In the genomic region with DNA sequence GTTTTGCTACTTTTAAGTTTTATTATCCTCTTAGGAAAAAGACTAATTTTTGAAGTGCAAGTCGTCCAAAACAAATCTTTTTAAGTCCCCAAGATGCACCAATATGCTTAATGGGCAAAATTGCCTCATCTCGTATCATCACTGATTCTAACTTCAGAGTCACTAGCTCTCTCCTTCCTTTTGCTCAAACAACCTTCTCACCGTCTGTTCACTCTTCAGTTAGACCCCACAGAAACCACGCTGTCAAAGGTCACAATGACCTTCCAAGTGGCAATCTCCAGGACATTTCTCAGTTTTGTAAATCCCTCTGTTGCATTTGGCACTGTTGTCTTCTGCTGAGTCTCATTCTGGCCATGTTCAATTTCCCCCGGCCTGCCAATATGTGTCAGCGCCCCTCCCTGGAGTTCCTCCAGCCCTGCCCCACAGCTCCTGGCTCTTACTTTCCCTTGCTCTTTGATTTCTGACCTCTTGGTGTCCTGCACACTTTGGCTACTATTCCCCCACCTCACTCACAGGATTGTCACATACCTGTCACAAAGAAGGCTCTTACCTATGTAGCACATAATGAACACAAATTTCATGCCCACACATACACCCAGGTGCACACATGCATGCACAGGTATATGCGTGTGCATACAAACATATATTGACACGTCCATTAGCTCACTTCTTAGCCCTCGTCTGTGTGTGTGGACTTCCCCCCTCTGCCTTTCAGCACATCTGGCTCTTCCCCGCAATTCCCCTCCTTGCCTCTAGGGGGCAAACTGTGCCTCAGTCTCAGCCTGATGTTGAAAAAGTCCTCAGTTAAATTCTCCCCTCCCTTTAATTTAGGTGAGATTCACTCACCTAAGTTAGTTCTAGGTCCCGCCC, we compare ENCODE assay signal across 8 cellular contexts.
DNase-seq lines count a peak whose midpoint lies in the region; ATAC-seq and TF ChIP-seq lines count a peak whose summit lies in the region.

No MANE protein-coding gene starts in this region.

- no peak overlapping the region for H3K4me3 ChIP-seq in GM06990 (replicated peaks; ENCODE audit: low read depth, low read length)
- H3K4me3 ChIP-seq in LNCaP clone FGC (ENCODE audit: low read depth, low read length), result no peak overlapping the region
- H3K4me3 ChIP-seq in upper lobe of right lung, result no peak overlapping the region

- ATAC-seq in GM21786 (IDR thresholded peaks at IDR 0.05; ENCODE audit: unreplicated experiment), result peak; percentile 77
- peak; percentile 77 for ATAC-seq in effector memory CD8-positive, alpha-beta T cell (replicated peaks)
- ATAC-seq in upper lobe of right lung, result peak; percentile 84

- DNase-seq in GM06990 (ENCODE audit: extremely low read depth, insufficient read length) (peak; percentile 13), LNCaP clone FGC (ENCODE audit: low read depth) (no peak), neural crest cell (ENCODE audit: low read depth, low spot score) (peak; percentile 44), upper lobe of right lung (no peak), NCI-H526 treated with DMSO at 0.1 percent for 48 hours (lab: John Stamatoyannopoulos, UW) (no peak)
- DNase-seq in activated CD4-positive, alpha-beta T cell treated with anti-CD3 and anti-CD28 coated beads, Interleukin-2, amount 10 ng/mL, durations not matched to agents 24 days and 14 days, result peak; percentile 86
- peak; percentile 52 to 55 (median 53) for DNase-seq in effector memory CD8-positive, alpha-beta T cell

- no peak overlapping the region for H3K4me3 Mint-ChIP-seq in activated CD4-positive, alpha-beta T cell treated with anti-CD3 and anti-CD28 coated beads, Interleukin-2, amount 10 ng/mL, durations not matched to agents 24 days and 14 days
- H3K4me3 Mint-ChIP-seq in effector memory CD8-positive, alpha-beta T cell, result no peak overlapping the region
- H3K4me3 Mint-ChIP-seq in neural crest cell, result no peak overlapping the region

- H3K27me3 Mint-ChIP-seq in activated CD4-positive, alpha-beta T cell treated with anti-CD3 and anti-CD28 coated beads, Interleukin-2, amount 10 ng/mL, durations not matched to agents 24 days and 14 days, result peaks cover 3% of the 10 kb centered on the region
- no peaks in the 10 kb centered on the region for H3K27me3 Mint-ChIP-seq in effector memory CD8-positive, alpha-beta T cell
- H3K27me3 Mint-ChIP-seq in neural crest cell (ENCODE audit: low read depth), result no peaks in the 10 kb centered on the region

- TF ChIP-seq CTCF in GM06990 (IDR thresholded peaks at IDR 0.05; ENCODE audit: insufficient read depth, low read length, poor library complexity, severe bottlenecking) (peak; percentile 95), LNCaP clone FGC (IDR thresholded peaks at IDR 0.05; ENCODE audit: control insufficient read depth, extremely low read depth, insufficient read depth) (peak; percentile 79), neural crest cell (conservative IDR thresholded peaks at IDR 0.05) (peak; percentile 76), upper lobe of right lung (IDR thresholded peaks at IDR 0.05) (peak; percentile 89)

- H3K4me1 ChIP-seq in upper lobe of right lung, result no peaks in the 10 kb centered on the region

- no peaks in the 10 kb centered on the region for H3K9me3 Mint-ChIP-seq in activated CD4-positive, alpha-beta T cell treated with anti-CD3 and anti-CD28 coated beads, Interleukin-2, amount 10 ng/mL, durations not matched to agents 24 days and 14 days
- H3K9me3 Mint-ChIP-seq in effector memory CD8-positive, alpha-beta T cell, result no peaks in the 10 kb centered on the region
- H3K9me3 Mint-ChIP-seq in neural crest cell, result no peaks in the 10 kb centered on the region

- no peaks in the 10 kb centered on the region for H3K36me3 Mint-ChIP-seq in activated CD4-positive, alpha-beta T cell treated with anti-CD3 and anti-CD28 coated beads, Interleukin-2, amount 10 ng/mL, durations not matched to agents 24 days and 14 days (ENCODE audit: low read depth)
- no peaks in the 10 kb centered on the region for H3K36me3 Mint-ChIP-seq in effector memory CD8-positive, alpha-beta T cell (ENCODE audit: insufficient read depth)
- no peaks in the 10 kb centered on the region for H3K36me3 Mint-ChIP-seq in neural crest cell (ENCODE audit: low read depth)

- H3K27me3 ChIP-seq in GM06990 (replicated peaks; ENCODE audit: control insufficient read depth, insufficient read depth, low read length) (no peaks in the 10 kb centered on the region), upper lobe of right lung (no peaks in the 10 kb centered on the region)

- H3K36me3 ChIP-seq in GM06990 (ENCODE audit: control insufficient read depth, insufficient read depth, low read length) (no peaks in the 10 kb centered on the region), upper lobe of right lung (no peaks in the 10 kb centered on the region)

- H3K27ac Mint-ChIP-seq in activated CD4-positive, alpha-beta T cell treated with anti-CD3 and anti-CD28 coated beads, Interleukin-2, amount 10 ng/mL, durations not matched to agents 24 days and 14 days, result no peak overlapping the region
- H3K27ac Mint-ChIP-seq in effector memory CD8-positive, alpha-beta T cell, result no peak overlapping the region
- H3K27ac Mint-ChIP-seq in neural crest cell (ENCODE audit: unreplicated experiment), result no peak overlapping the region

- intact Hi-C loops in activated CD4-positive, alpha-beta T cell treated with anti-CD3 and anti-CD28 coated beads, Interleukin-2, amount 10 ng/mL, durations not matched to agents 24 days and 14 days (cut with micrococcal nuclease), result loop anchor here (1.0 kb wide), 1 partner anchor 359 kb away; no protein-coding TSS in a partner anchor
- intact Hi-C loops in upper lobe of right lung (cut with DNase I), result no loop called here

- H3K27ac ChIP-seq in upper lobe of right lung, result no peak overlapping the region

- H3K4me1 Mint-ChIP-seq in activated CD4-positive, alpha-beta T cell treated with anti-CD3 and anti-CD28 coated beads, Interleukin-2, amount 10 ng/mL, durations not matched to agents 24 days and 14 days, result no peaks in the 10 kb centered on the region
- no peaks in the 10 kb centered on the region for H3K4me1 Mint-ChIP-seq in effector memory CD8-positive, alpha-beta T cell (ENCODE audit: low read depth in 2 of 2)
- peaks cover 11% of the 10 kb centered on the region for H3K4me1 Mint-ChIP-seq in neural crest cell

- no peaks in the 10 kb centered on the region for H3K9me3 ChIP-seq in upper lobe of right lung

Comparison
In these comparisons a context has a peak if more than half of its experiments do, and no peak if none do; other contexts are left out.
1. DNase-seq: peak in GM06990 (single experiment), activated CD4-positive, alpha-beta T cell treated with anti-CD3 and anti-CD28 coated beads, Interleukin-2, amount 10 ng/mL, durations not matched to agents 24 days and 14 days (single experiment), effector memory CD8-positive, alpha-beta T cell (3 of 3) and neural crest cell (single experiment); none in LNCaP clone FGC (single experiment), upper lobe of right lung (single experiment) and NCI-H526 treated with DMSO at 0.1 percent for 48 hours (single experiment).
2. Peak in every context shown above with its lines, with median percentiles within 50 percentile points of each other: CTCF ChIP-seq and ATAC-seq.